ENCODE assay signal across 1 cellular context in the genomic region with DNA sequence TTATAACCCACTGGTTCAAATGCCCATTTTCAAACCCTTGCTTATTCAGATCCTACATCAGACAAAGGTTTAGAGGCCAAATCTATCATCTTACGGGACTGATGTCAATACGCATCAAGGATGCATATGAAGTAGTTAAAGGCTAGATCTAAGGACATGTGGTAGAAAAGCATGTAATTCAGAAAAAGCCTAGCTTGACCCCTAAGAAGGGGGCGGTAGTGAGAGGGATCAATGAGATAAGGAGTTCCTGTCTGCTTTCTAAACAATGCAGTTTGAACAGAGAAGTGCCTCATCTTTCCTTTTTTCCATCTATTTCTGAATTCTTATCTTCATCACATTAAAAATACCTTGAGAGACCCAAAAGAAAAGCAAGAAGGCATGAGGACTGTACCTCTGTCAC.
TF ChIP-seq lines count a peak whose summit lies in the region.

No MANE protein-coding gene starts in this region.

TF ChIP-seq in WTC11, 78 proteins besides CTCF, POLR2A, EP300 and RAD21:
- TF ChIP-seq, protein P1, sequence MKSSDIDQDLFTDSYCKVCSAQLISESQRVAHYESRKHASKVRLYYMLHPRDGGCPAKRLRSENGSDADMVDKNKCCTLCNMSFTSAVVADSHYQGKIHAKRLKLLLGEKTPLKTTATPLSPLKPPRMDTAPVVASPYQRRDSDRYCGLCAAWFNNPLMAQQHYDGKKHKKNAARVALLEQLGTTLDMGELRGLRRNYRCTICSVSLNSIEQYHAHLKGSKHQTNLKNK (CRISPR knock-in tag; IDR thresholded peaks at IDR 0.05), result no peak
- no peak for TF ChIP-seq ELF4 (CRISPR knock-in tag; IDR thresholded peaks at IDR 0.05; ENCODE audit: low read depth)
- TF ChIP-seq EMX1 (CRISPR knock-in tag; IDR thresholded peaks at IDR 0.05), result no peak
- TF ChIP-seq FOXP1 (CRISPR knock-in tag; IDR thresholded peaks at IDR 0.05; ENCODE audit: borderline replicate concordance), result no peak
- no peak for TF ChIP-seq ZNF138 (CRISPR knock-in tag; conservative IDR thresholded peaks at IDR 0.05)
- no peak for TF ChIP-seq TP53 (CRISPR knock-in tag; IDR thresholded peaks at IDR 0.05)
- TF ChIP-seq, protein P2, sequence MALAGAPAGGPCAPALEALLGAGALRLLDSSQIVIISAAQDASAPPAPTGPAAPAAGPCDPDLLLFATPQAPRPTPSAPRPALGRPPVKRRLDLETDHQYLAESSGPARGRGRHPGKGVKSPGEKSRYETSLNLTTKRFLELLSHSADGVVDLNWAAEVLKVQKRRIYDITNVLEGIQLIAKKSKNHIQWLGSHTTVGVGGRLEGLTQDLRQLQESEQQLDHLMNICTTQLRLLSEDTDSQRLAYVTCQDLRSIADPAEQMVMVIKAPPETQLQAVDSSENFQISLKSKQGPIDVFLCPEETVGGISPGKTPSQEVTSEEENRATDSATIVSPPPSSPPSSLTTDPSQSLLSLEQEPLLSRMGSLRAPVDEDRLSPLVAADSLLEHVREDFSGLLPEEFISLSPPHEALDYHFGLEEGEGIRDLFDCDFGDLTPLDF (CRISPR knock-in tag; IDR thresholded peaks at IDR 0.05), result no peak
- TF ChIP-seq, protein P3, sequence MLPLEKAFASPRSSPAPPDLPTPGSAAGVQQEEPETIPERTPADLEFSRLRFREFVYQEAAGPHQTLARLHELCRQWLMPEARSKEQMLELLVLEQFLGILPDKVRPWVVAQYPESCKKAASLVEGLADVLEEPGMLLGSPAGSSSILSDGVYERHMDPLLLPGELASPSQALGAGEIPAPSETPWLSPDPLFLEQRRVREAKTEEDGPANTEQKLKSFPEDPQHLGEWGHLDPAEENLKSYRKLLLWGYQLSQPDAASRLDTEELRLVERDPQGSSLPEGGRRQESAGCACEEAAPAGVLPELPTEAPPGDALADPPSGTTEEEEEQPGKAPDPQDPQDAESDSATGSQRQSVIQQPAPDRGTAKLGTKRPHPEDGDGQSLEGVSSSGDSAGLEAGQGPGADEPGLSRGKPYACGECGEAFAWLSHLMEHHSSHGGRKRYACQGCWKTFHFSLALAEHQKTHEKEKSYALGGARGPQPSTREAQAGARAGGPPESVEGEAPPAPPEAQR (CRISPR knock-in tag; IDR thresholded peaks at IDR 0.05), result no peak
- no peak for TF ChIP-seq CREM (CRISPR knock-in tag; IDR thresholded peaks at IDR 0.05)
- TF ChIP-seq, protein P4, sequence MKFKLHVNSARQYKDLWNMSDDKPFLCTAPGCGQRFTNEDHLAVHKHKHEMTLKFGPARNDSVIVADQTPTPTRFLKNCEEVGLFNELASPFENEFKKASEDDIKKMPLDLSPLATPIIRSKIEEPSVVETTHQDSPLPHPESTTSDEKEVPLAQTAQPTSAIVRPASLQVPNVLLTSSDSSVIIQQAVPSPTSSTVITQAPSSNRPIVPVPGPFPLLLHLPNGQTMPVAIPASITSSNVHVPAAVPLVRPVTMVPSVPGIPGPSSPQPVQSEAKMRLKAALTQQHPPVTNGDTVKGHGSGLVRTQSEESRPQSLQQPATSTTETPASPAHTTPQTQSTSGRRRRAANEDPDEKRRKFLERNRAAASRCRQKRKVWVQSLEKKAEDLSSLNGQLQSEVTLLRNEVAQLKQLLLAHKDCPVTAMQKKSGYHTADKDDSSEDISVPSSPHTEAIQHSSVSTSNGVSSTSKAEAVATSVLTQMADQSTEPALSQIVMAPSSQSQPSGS (CRISPR knock-in tag; IDR thresholded peaks at IDR 0.05; ENCODE audit: borderline replicate concordance, low read depth), result no peak
- TF ChIP-seq MXD4 (CRISPR knock-in tag; IDR thresholded peaks at IDR 0.05; ENCODE audit: borderline replicate concordance), result no peak
- TF ChIP-seq ZBTB21 (CRISPR knock-in tag; IDR thresholded peaks at IDR 0.05; ENCODE audit: borderline replicate concordance), result no peak
- no peak for TF ChIP-seq GABPB1 (CRISPR knock-in tag; IDR thresholded peaks at IDR 0.05)
- TF ChIP-seq, protein P5, sequence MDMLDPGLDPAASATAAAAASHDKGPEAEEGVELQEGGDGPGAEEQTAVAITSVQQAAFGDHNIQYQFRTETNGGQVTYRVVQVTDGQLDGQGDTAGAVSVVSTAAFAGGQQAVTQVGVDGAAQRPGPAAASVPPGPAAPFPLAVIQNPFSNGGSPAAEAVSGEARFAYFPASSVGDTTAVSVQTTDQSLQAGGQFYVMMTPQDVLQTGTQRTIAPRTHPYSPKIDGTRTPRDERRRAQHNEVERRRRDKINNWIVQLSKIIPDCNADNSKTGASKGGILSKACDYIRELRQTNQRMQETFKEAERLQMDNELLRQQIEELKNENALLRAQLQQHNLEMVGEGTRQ (CRISPR knock-in tag; IDR thresholded peaks at IDR 0.05), result no peak
- TF ChIP-seq, protein P6, sequence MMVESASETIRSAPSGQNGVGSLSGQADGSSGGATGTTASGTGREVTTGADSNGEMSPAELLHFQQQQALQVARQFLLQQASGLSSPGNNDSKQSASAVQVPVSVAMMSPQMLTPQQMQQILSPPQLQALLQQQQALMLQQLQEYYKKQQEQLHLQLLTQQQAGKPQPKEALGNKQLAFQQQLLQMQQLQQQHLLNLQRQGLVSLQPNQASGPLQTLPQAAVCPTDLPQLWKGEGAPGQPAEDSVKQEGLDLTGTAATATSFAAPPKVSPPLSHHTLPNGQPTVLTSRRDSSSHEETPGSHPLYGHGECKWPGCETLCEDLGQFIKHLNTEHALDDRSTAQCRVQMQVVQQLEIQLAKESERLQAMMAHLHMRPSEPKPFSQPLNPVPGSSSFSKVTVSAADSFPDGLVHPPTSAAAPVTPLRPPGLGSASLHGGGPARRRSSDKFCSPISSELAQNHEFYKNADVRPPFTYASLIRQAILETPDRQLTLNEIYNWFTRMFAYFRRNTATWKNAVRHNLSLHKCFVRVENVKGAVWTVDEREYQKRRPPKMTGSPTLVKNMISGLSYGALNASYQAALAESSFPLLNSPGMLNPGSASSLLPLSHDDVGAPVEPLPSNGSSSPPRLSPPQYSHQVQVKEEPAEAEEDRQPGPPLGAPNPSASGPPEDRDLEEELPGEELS (CRISPR knock-in tag; IDR thresholded peaks at IDR 0.05), result no peak
